In genomic region chr2:133433455-133434451, GRCh38 we compare ENCODE assay signal across 18 cellular contexts.
"Had no signal": no experiment of that assay in that cellular context is flagged by ENCODE, and none has a peak within 500 bp of the region (broad histone marks: within the 10 kb centered on the region; RNA-seq: fewer than 3 reads in every experiment).

No MANE protein-coding gene starts in this region.

- H3K27me3 ChIP-seq: cardiac muscle cell, colonic mucosa, esophagus squamous epithelium, gastroesophageal sphincter, right atrium auricular region, thyroid gland, vagina had no signal

- H3K27ac ChIP-seq: cardiac muscle cell, colonic mucosa, esophagus squamous epithelium, gastroesophageal sphincter, vagina had no signal

- H3K4me3 ChIP-seq: cardiac muscle cell, colonic mucosa, esophagus squamous epithelium, gastroesophageal sphincter, right atrium auricular region, thyroid gland, vagina had no signal

- H3K4me3 Mint-ChIP-seq: activated CD8-positive, alpha-beta memory T cell treated with anti-CD3 and anti-CD28 coated beads, Interleukin-2, amount 10 ng/mL, durations not matched to agents 7 days and 5 days; activated T-cell treated with anti-CD3 and anti-CD28 coated beads, Interleukin-2, amount 50 U/mL, for 4 hours; naive B cell; stimulated activated effector memory CD8-positive, alpha-beta T cell treated with anti-CD3 and anti-CD28 coated beads, Interleukin-12 subunit alpha, Interleukin-12 subunit beta, amount 100 ng/mL, for 72 hours had no signal

- H3K9me3 ChIP-seq: colonic mucosa, esophagus squamous epithelium, gastroesophageal sphincter, thyroid gland, vagina had no signal

- H3K36me3 Mint-ChIP-seq: activated CD8-positive, alpha-beta memory T cell treated with anti-CD3 and anti-CD28 coated beads, Interleukin-2, amount 10 ng/mL, durations not matched to agents 7 days and 5 days; activated naive CD4-positive, alpha-beta T cell treated with anti-CD3 and anti-CD28 coated beads, Interleukin-2, amount 50 U/mL, for 72 hours; naive B cell; stimulated activated effector memory CD8-positive, alpha-beta T cell treated with anti-CD3 and anti-CD28 coated beads, Interleukin-12 subunit alpha, Interleukin-12 subunit beta, amount 100 ng/mL, for 72 hours had no signal

- H3K27me3 Mint-ChIP-seq: activated CD8-positive, alpha-beta memory T cell treated with anti-CD3 and anti-CD28 coated beads, Interleukin-2, amount 10 ng/mL, durations not matched to agents 7 days and 5 days had no signal

- DNase-seq: activated CD4-positive, alpha-beta T cell treated with anti-CD3 and anti-CD28 coated beads, Interleukin-2, amount 50 U/mL, for 48 hours; activated CD4-positive, CD25-positive, alpha-beta regulatory T cell treated with anti-CD3 and anti-CD28 coated beads, Interleukin-2, amount 50 U/mL, for 72 hours; activated CD8-positive, alpha-beta memory T cell treated with anti-CD3 and anti-CD28 coated beads, Interleukin-2, amount 10 ng/mL, durations not matched to agents 7 days and 5 days; activated effector memory CD4-positive, alpha-beta T cell treated with anti-CD3 and anti-CD28 coated beads, Interleukin-2, amount 50 U/mL, for 16 hours; activated T-cell treated with anti-CD3 and anti-CD28 coated beads, Interleukin-2, amount 50 U/mL, for 4 hours; anterior cingulate cortex; colonic mucosa; esophagus squamous epithelium; naive B cell; posterior cingulate gyrus; T-helper 9 cell; thyroid gland had no signal

- H3K4me1 Mint-ChIP-seq: activated CD8-positive, alpha-beta memory T cell treated with anti-CD3 and anti-CD28 coated beads, Interleukin-2, amount 10 ng/mL, durations not matched to agents 7 days and 5 days; naive B cell; stimulated activated effector memory CD8-positive, alpha-beta T cell treated with anti-CD3 and anti-CD28 coated beads, Interleukin-12 subunit alpha, Interleukin-12 subunit beta, amount 100 ng/mL, for 72 hours had no signal

- H3K9me3 Mint-ChIP-seq: activated T-cell treated with anti-CD3 and anti-CD28 coated beads, Interleukin-2, amount 50 U/mL, for 4 hours had no signal

- H3K27ac Mint-ChIP-seq: activated CD8-positive, alpha-beta memory T cell treated with anti-CD3 and anti-CD28 coated beads, Interleukin-2, amount 10 ng/mL, durations not matched to agents 7 days and 5 days; activated naive CD4-positive, alpha-beta T cell treated with anti-CD3 and anti-CD28 coated beads, Interleukin-2, amount 50 U/mL, for 72 hours; naive B cell; stimulated activated effector memory CD8-positive, alpha-beta T cell treated with anti-CD3 and anti-CD28 coated beads, Interleukin-12 subunit alpha, Interleukin-12 subunit beta, amount 100 ng/mL, for 72 hours had no signal

- H3K36me3 ChIP-seq: cardiac muscle cell, colonic mucosa, esophagus squamous epithelium, gastroesophageal sphincter, right atrium auricular region, thyroid gland, vagina had no signal

- H3K4me1 ChIP-seq: colonic mucosa, gastroesophageal sphincter, right atrium auricular region had no signal

- ATAC-seq: activated CD8-positive, alpha-beta memory T cell treated with anti-CD3 and anti-CD28 coated beads, Interleukin-2, amount 10 ng/mL, durations not matched to agents 7 days and 5 days; activated naive CD4-positive, alpha-beta T cell treated with anti-CD3 and anti-CD28 coated beads, Interleukin-2, amount 50 U/mL, for 72 hours; activated T-cell treated with anti-CD3 and anti-CD28 coated beads, Interleukin-2, amount 50 U/mL, for 4 hours; gastroesophageal sphincter; stimulated activated effector memory CD8-positive, alpha-beta T cell treated with anti-CD3 and anti-CD28 coated beads, Interleukin-12 subunit alpha, Interleukin-12 subunit beta, amount 100 ng/mL, for 72 hours had no signal
